8 cellular contexts compared by ENCODE assay signal in genomic region chr5:161547573-161548471, GRCh38. TPM values are rescaled to one million over a fixed set of nuclear protein-coding genes. Genes with fewer than 3 reads are reported as not detected.
DNase-seq lines count a peak whose midpoint lies in the region; ATAC-seq and TF ChIP-seq lines count a peak whose summit lies in the region.

No MANE protein-coding gene starts in this region.

- ATAC-seq in psoas muscle (no peak), GM19455 (IDR thresholded peaks at IDR 0.05; ENCODE audit: unreplicated experiment) (no peak), GM19395 (IDR thresholded peaks at IDR 0.05; ENCODE audit: unreplicated experiment) (no peak)

- no peak overlapping the region for H3K27ac ChIP-seq in psoas muscle

- H3K4me1 ChIP-seq in psoas muscle, result no peaks in the 10 kb centered on the region

- 0 to 1% (median 1%) methylated on average over 45 to 73 of the region's 73 CpGs for WGBS in psoas muscle, 3 donors

- peaks cover 0 to 48% (median 17%) of the 10 kb centered on the region in 3 donors for H3K27me3 ChIP-seq in psoas muscle (ENCODE audit: insufficient read depth in 3 of 3, low read length in 2 of 3)

- no peak for TF ChIP-seq CTCF in GM12865 (IDR thresholded peaks at IDR 0.05; ENCODE audit: insufficient read depth, low read depth, low read length, missing control alignments)
- no peak for TF ChIP-seq CTCF in psoas muscle (IDR thresholded peaks at IDR 0.05)

- H3K36me3 ChIP-seq in psoas muscle (ENCODE audit: insufficient read depth in 1 of 2, low read depth in 1 of 2), result no peaks in the 10 kb centered on the region

- H3K9me3 ChIP-seq in psoas muscle, result no peaks in the 10 kb centered on the region

- H3K4me3 ChIP-seq in GM12865 (ENCODE audit: low read depth, low read length) (peak overlapping the region; percentile 87), psoas muscle (peak overlapping the region; percentile 58)

- DNase-seq in GM12865 (ENCODE audit: low read depth) (peak; percentile 30), NCI-H446 treated with DMSO at 0.1 percent for 48 hours (lab: John Stamatoyannopoulos, UW) (peak; percentile 38), germinal center (ENCODE audit: low spot score) (peak; percentile 26), psoas muscle (peak in 1 of 2 donors; percentile 50), NCI-H2107 (lab: John Stamatoyannopoulos, UW) (no peak), foreskin melanocyte (no peak)

- intact Hi-C loops in psoas muscle (cut with DNase I), result no loop called here

RNA-seq across cellular contexts. Expression of gene GABRB2, which starts 1.3 kb away (rescaled TPM):
- under 1 TPM; 0.05 to 0.36 (median 0.24) TPM for total RNA-seq in psoas muscle
- polyA plus RNA-seq in psoas muscle, result under 1 TPM; 0.04 to 0.14 (median 0.06) TPM

Comparison
In these comparisons a context has a peak if more than half of its experiments do, and no peak if none do; other contexts are left out.
1. DNase-seq: peak in GM12865 (single experiment), NCI-H446 treated with DMSO at 0.1 percent for 48 hours (single experiment) and germinal center (single experiment); none in NCI-H2107 (single experiment) and foreskin melanocyte (single experiment).